Comparison of ENCODE assay signal across 26 cellular contexts in the genomic region with DNA sequence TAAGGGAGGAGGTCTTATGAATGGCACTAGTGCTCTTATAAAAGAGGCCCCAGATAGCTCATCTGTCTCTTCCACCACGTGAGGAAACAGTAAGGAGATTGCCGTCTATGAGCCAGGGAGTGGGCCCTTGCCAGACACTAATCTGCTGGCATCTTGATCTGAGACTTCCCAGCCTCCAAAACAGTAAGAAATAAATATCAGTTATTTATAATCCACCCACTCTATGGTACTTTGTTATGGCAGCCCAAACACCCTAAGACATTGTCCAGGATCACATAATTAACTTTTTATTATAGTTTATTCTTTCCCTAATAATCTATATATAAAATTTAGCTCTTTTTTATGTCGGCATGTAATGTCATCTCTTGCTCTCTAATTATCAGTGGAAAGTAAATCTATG.
DNase-seq lines count a peak whose midpoint lies in the region; ATAC-seq, FAIRE-seq and TF ChIP-seq lines count a peak whose summit lies in the region.
"Had no signal": no experiment of that assay in that cellular context is flagged by ENCODE, and none has a peak within 500 bp of the region (broad histone marks: within the 10 kb centered on the region; RNA-seq: fewer than 3 reads in every experiment).

No MANE protein-coding gene starts in this region.

- in situ Hi-C loops in Panc1 (cut with HindIII; ENCODE audit: low pct_unique_long_range_greater_than_20kb, low sequenced_read_pairs), result no loop called here
- in situ Hi-C loops in K562 (cut with MboI), result loop anchor here (10.0 kb wide), 1 partner anchor 331 kb away; no protein-coding TSS in a partner anchor
- in situ Hi-C loops in GM13976 (cut with MboI; ENCODE audit: low sequenced_read_pairs, unreplicated experiment), result loop anchor here (25.0 kb wide), 1 partner anchor 333 kb away; no protein-coding TSS in a partner anchor

- no peak for FAIRE-seq in K562 (lab: Jason Lieb, UNC)
- FAIRE-seq: A204.1, GM12878, GM12892, GM19239 had no signal

- no peaks in the 10 kb centered on the region for H3K27me3 Mint-ChIP-seq in T-helper 17 cell
- H3K27me3 Mint-ChIP-seq: CD4-positive, alpha-beta memory T cell had no signal

- ATAC-seq in Panc1 (no peak), K562 (no peak), sciatic nerve (no peak), T-helper 17 cell (no peak)
- ATAC-seq: GM12878 had no signal

- H3K79me2 ChIP-seq in K562 (ENCODE audit: control insufficient read depth, insufficient read depth, low read length), result no peaks in the 10 kb centered on the region

- H3K27ac ChIP-seq in Panc1 (ENCODE audit: low read length), result peak overlapping the region; percentile 84
- no peak overlapping the region for H3K27ac ChIP-seq in K562 (ENCODE audit: extremely low read depth, low read depth, low read length)
- H3K27ac ChIP-seq: BLaER1 had no signal

- TF ChIP-seq CTCF in Panc1 (IDR thresholded peaks at IDR 0.05) (no peak), K562 (IDR thresholded peaks at IDR 0.05 in 2 of 3, conservative IDR thresholded peaks at IDR 0.05 in 1 of 3; ENCODE audit: insufficient read depth in 2 of 3, low read depth in 1 of 3, low read length in 3 of 3) (no peak), GM13976 (IDR thresholded peaks at IDR 0.05; ENCODE audit: borderline replicate concordance, control extremely low read depth, extremely low read depth, insufficient read depth, missing control alignments) (no peak)

- H3K36me3 Mint-ChIP-seq in T-helper 17 cell (ENCODE audit: low read depth), result no peaks in the 10 kb centered on the region
- H3K36me3 Mint-ChIP-seq: CD4-positive, alpha-beta memory T cell; CD8-positive, alpha-beta memory T cell had no signal

- no peak overlapping the region for H3K27ac Mint-ChIP-seq in T-helper 17 cell
- H3K27ac Mint-ChIP-seq: CD14-positive monocyte; CD8-positive, alpha-beta memory T cell had no signal

- intact Hi-C loops in Panc1 (cut with micrococcal nuclease; ENCODE audit: unreplicated experiment), result no loop called here
- intact Hi-C loops in K562 (cut with micrococcal nuclease), result loop anchor here (5.0 kb wide), 2 partner anchors 123 to 328 kb away; no protein-coding TSS in a partner anchor
- intact Hi-C loops in sciatic nerve (cut with DNase I), result no loop called here

- TF ChIP-seq EP300 in K562 (IDR thresholded peaks at IDR 0.05; ENCODE audit: low read length), result no peak

- H3K4me1 Mint-ChIP-seq in T-helper 17 cell, result peaks cover 14% of the 10 kb centered on the region

- H3K4me1 ChIP-seq in Panc1 (ENCODE audit: control insufficient read depth, insufficient read depth, low read length) (peaks cover 21% of the 10 kb centered on the region), K562 (replicated peaks in 1 of 2; ENCODE audit: control insufficient read depth in 2 of 2, insufficient read depth in 2 of 2, low read length in 2 of 2) (peaks cover 11 to 32% of the 10 kb centered on the region in 2 experiments; a peak in 4 of 5 replicates)

- H3K9me3 ChIP-seq in Panc1 (ENCODE audit: control insufficient read depth, insufficient read depth, low read depth, low read length) (no peaks in the 10 kb centered on the region), K562 (replicated peaks; ENCODE audit: control insufficient read depth, insufficient read depth, low read depth, low read length) (no peaks in the 10 kb centered on the region), T-helper 17 cell (ENCODE audit: control insufficient read depth, low read length, poor library complexity, severe bottlenecking) (no peaks in the 10 kb centered on the region)
- H3K9me3 ChIP-seq: BE2C, BLaER1 had no signal

- H3K4me3 ChIP-seq in Panc1 (ENCODE audit: low read depth in 2 of 2, low read length in 2 of 2), result no peak overlapping the region
- H3K4me3 ChIP-seq in K562, result no peak overlapping the region
- H3K4me3 ChIP-seq: BLaER1, GM12878 had no signal

- no peak overlapping the region for H3K4me2 ChIP-seq in K562 (ENCODE audit: insufficient read depth, low read length)
- H3K4me2 ChIP-seq: BLaER1 had no signal

- DNase-seq in Panc1 (ENCODE audit: low read depth, low spot score), result no peak
- no peak for DNase-seq in K562 (ENCODE audit: extremely low read depth in 1 of 4, low spot score in 3 of 4)
- peak; percentile 1 for DNase-seq in sciatic nerve (ENCODE audit: low spot score)
- no peak for DNase-seq in GM13976 (ENCODE audit: low spot score)
- no peak for DNase-seq in T-helper 17 cell
- DNase-seq: 8988T; ACHN; BE2C; C1 segment of cervical spinal cord; CD4-positive, alpha-beta memory T cell; CD4-positive, CD25-positive, alpha-beta regulatory T cell; CD8-positive, alpha-beta memory T cell; COR-L47; DMS 273 treated with DMSO at 0.1 percent for 48 hours; DMS153; DMS53; DMS79; DND-41; EL; GDM1 had no signal

- 29% methylated on average over 3 of the region's 3 CpGs for WGBS in K562 (ENCODE audit: insufficient coverage, low coverage, missing lambda C conversion rate)

- H3K4me3 Mint-ChIP-seq in T-helper 17 cell, result no peak overlapping the region
- H3K4me3 Mint-ChIP-seq: CD14-positive monocyte; CD4-positive, alpha-beta memory T cell; CD4-positive, CD25-positive, alpha-beta regulatory T cell; CD8-positive, alpha-beta memory T cell had no signal

- TF ChIP-seq RAD21 in K562 (CRISPR knock-in tag; conservative IDR thresholded peaks at IDR 0.05 in 1 of 2, IDR thresholded peaks at IDR 0.05 in 1 of 2), result no peak

- no peaks in the 10 kb centered on the region for H3K27me3 ChIP-seq in Panc1 (ENCODE audit: control insufficient read depth, insufficient read depth, low read length)
- no peaks in the 10 kb centered on the region for H3K27me3 ChIP-seq in K562 (ENCODE audit: control insufficient read depth in 2 of 2, insufficient read depth in 2 of 2, low read length in 2 of 2)
- H3K27me3 ChIP-seq: BE2C, BLaER1 had no signal

- POLR2A ChIA-PET in Panc1 (lab: Charles Lee), result no interaction called here
- POLR2A ChIA-PET in K562 (lab: Yijun Ruan, JAX), result interaction anchor here (0.9 to 3.7 kb wide), 6 partner anchors 8 to 153 kb away, joined by 3 to 11 read pairs (median 4); no protein-coding TSS in a partner anchor

- CTCF ChIA-PET in Panc1 (lab: Charles Lee) (no interaction called here), K562 (lab: Yijun Ruan, JAX; ENCODE audit: low intra/inter-chr PET ratio) (interaction anchor here (0.5 kb wide), 1 partner anchor 71 kb away, joined by 4 read pairs; no protein-coding TSS in a partner anchor)

- no peaks in the 10 kb centered on the region for H4K20me1 ChIP-seq in K562 (replicated peaks; ENCODE audit: control insufficient read depth, insufficient read depth, low read length)
- H4K20me1 ChIP-seq: BLaER1 had no signal

- BruUV-seq in Panc1 (replicated peaks; lab: Mats Ljungman, UMichigan) (no TSS peak), K562 (replicated peaks; lab: Mats Ljungman, UMichigan) (no TSS peak)

- H2AFZ ChIP-seq in K562 (ENCODE audit: low read depth, low read length), result no peak overlapping the region

- H3K36me3 ChIP-seq in Panc1 (ENCODE audit: control insufficient read depth, insufficient read depth, low read length) (no peaks in the 10 kb centered on the region), K562 (ENCODE audit: control insufficient read depth, insufficient read depth, low read length) (no peaks in the 10 kb centered on the region)
- H3K36me3 ChIP-seq: BE2C, BLaER1 had no signal

- no peaks in the 10 kb centered on the region for H3K9me1 ChIP-seq in K562 (ENCODE audit: control insufficient read depth, insufficient read depth, low read length)

- H3K9ac ChIP-seq in K562 (ENCODE audit: insufficient read depth in 1 of 2, low read depth in 2 of 2, low read length in 2 of 2), result no peak overlapping the region
- H3K9ac ChIP-seq: BLaER1 had no signal

- no peak for TF ChIP-seq POLR2A in K562 (conservative IDR thresholded peaks at IDR 0.05)

TF ChIP-seq in K562, 482 proteins besides CTCF, POLR2A, EP300 and RAD21:
- TF ChIP-seq HOMEZ (CRISPR knock-in tag; IDR thresholded peaks at IDR 0.05) (no peak), ELF1 (tag; IDR thresholded peaks at IDR 0.05) (0 out of 2 replicates have a peak, but pooled peaks have one; percentile 1)
- TF ChIP-seq, protein P1, sequence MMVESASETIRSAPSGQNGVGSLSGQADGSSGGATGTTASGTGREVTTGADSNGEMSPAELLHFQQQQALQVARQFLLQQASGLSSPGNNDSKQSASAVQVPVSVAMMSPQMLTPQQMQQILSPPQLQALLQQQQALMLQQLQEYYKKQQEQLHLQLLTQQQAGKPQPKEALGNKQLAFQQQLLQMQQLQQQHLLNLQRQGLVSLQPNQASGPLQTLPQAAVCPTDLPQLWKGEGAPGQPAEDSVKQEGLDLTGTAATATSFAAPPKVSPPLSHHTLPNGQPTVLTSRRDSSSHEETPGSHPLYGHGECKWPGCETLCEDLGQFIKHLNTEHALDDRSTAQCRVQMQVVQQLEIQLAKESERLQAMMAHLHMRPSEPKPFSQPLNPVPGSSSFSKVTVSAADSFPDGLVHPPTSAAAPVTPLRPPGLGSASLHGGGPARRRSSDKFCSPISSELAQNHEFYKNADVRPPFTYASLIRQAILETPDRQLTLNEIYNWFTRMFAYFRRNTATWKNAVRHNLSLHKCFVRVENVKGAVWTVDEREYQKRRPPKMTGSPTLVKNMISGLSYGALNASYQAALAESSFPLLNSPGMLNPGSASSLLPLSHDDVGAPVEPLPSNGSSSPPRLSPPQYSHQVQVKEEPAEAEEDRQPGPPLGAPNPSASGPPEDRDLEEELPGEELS (CRISPR knock-in tag; IDR thresholded peaks at IDR 0.05; ENCODE audit: borderline replicate concordance), result no peak
